In genomic region chr20:58839474-58839874, GRCh38 we compare ENCODE assay signal across 8 cellular contexts. TPM values are rescaled to one million over a fixed set of nuclear protein-coding genes. Genes with fewer than 3 reads are reported as not detected.
A peak's percentile ranks its signal among the peaks of the same experiment; 100 is the strongest.
DNase-seq lines count a peak whose midpoint lies in the region; ATAC-seq and TF ChIP-seq lines count a peak whose summit lies in the region.

No MANE protein-coding gene starts in this region.

- H3K36me3 ChIP-seq in body of pancreas (replicated peaks in 1 of 2; ENCODE audit: insufficient read depth in 1 of 2, low read depth in 2 of 2) = no peaks in the 10 kb centered on the region

- H3K9me3 ChIP-seq in body of pancreas = no peaks in the 10 kb centered on the region

- TF ChIP-seq CTCF in body of pancreas (IDR thresholded peaks at IDR 0.05) = peak; percentile 14 to 33 (median 29)

- no peak overlapping the region for H3K4me3 ChIP-seq in body of pancreas

- H3K4me1 Mint-ChIP-seq in stimulated activated naive CD8-positive, alpha-beta T cell treated with anti-CD3 and anti-CD28 coated beads, Interleukin-15, amount 100 ng/mL, for 72 hours = peaks cover 36% of the 10 kb centered on the region

- no peaks in the 10 kb centered on the region for H3K9me3 Mint-ChIP-seq in stimulated activated naive CD8-positive, alpha-beta T cell treated with anti-CD3 and anti-CD28 coated beads, Interleukin-15, amount 100 ng/mL, for 72 hours

- no peak for TF ChIP-seq POLR2A in body of pancreas (IDR thresholded peaks at IDR 0.05)

- H3K27ac ChIP-seq in body of pancreas = no peak overlapping the region

- WGBS in body of pancreas, 2 donors = 38 to 58% methylated on average over 24 to 27 of the region's 27 CpGs

- DNase-seq in Right ventricle myocardium inferior (ENCODE audit: missing footprints) (no peak), cardiac septum (ENCODE audit: low spot score) (no peak), SK-N-DZ (ENCODE audit: low spot score) (peak; percentile 65), body of pancreas (peak in 3 of 4 donors; percentile 33 to 46 (median 37)), left lobe of liver (ENCODE audit: low spot score) (no peak)
- DNase-seq in stimulated activated naive CD8-positive, alpha-beta T cell treated with anti-CD3 and anti-CD28 coated beads, Interleukin-15, amount 100 ng/mL, for 72 hours = peak; percentile 33 to 60

- ATAC-seq in Right ventricle myocardium inferior (peak; percentile 37), body of pancreas (peak; percentile 47), left lobe of liver (peak; percentile 62), HG02884 (IDR thresholded peaks at IDR 0.05; ENCODE audit: unreplicated experiment) (no peak), GM19324 (IDR thresholded peaks at IDR 0.05; ENCODE audit: low FRiP score, unreplicated experiment) (no peak)
- peak; percentile 77 for ATAC-seq in stimulated activated naive CD8-positive, alpha-beta T cell treated with anti-CD3 and anti-CD28 coated beads, Interleukin-15, amount 100 ng/mL, for 72 hours

- peak overlapping the region; percentile 60 to 74 for H3K4me3 Mint-ChIP-seq in stimulated activated naive CD8-positive, alpha-beta T cell treated with anti-CD3 and anti-CD28 coated beads, Interleukin-15, amount 100 ng/mL, for 72 hours

- no peak overlapping the region for H3K27ac Mint-ChIP-seq in stimulated activated naive CD8-positive, alpha-beta T cell treated with anti-CD3 and anti-CD28 coated beads, Interleukin-15, amount 100 ng/mL, for 72 hours

- intact Hi-C loops in Right ventricle myocardium inferior (cut with DNase I) (loop anchor here (5.0 kb wide), 1 partner anchor 602 kb away; no protein-coding TSS in a partner anchor), cardiac septum (cut with DNase I) (no loop called here), body of pancreas (cut with DNase I) (no loop called here)

- no peaks in the 10 kb centered on the region for H3K27me3 ChIP-seq in body of pancreas

- peaks cover 75% of the 10 kb centered on the region for H3K27me3 Mint-ChIP-seq in stimulated activated naive CD8-positive, alpha-beta T cell treated with anti-CD3 and anti-CD28 coated beads, Interleukin-15, amount 100 ng/mL, for 72 hours

- peaks cover 8% of the 10 kb centered on the region for H3K4me1 ChIP-seq in body of pancreas

RNA-seq across cellular contexts. Expression of gene GNAS-AS1, which starts 11.2 kb away (rescaled TPM):
- total RNA-seq in Right ventricle myocardium inferior = 0.38 TPM
- 0.75 TPM for total RNA-seq in cardiac septum
- polyA plus RNA-seq in SK-N-DZ (2014; cell fraction: cytosol; rRNA removed) = 1.9 and 3.7 TPM in 2 replicates
- polyA plus RNA-seq in SK-N-DZ (2014; cell fraction: nucleus; rRNA removed) = 5.2 and 5.4 TPM in 2 replicates
- 1 to 10 TPM; 1.0 to 3.0 TPM for total RNA-seq in body of pancreas
- 0.35 TPM for total RNA-seq in left lobe of liver

RNA-seq across cellular contexts. Expression of gene GNAS, which starts 13.0 kb away (rescaled TPM):
- total RNA-seq in Right ventricle myocardium inferior (1,475 TPM), cardiac septum (1,579 TPM), body of pancreas (100 to 1,000 TPM; 462 to 623 TPM), left lobe of liver (305 TPM)
- 1,569 and 1,648 TPM in 2 replicates for polyA plus RNA-seq in SK-N-DZ (2014; cell fraction: cytosol; rRNA removed)
- polyA plus RNA-seq in SK-N-DZ (2014; cell fraction: nucleus; rRNA removed) = 749 and 1,124 TPM in 2 replicates

Comparison
In these comparisons a context has a peak if more than half of its experiments do, and no peak if none do; other contexts are left out.
1. ATAC-seq: peak in Right ventricle myocardium inferior (single experiment), body of pancreas (single experiment), left lobe of liver (single experiment) and stimulated activated naive CD8-positive, alpha-beta T cell treated with anti-CD3 and anti-CD28 coated beads, Interleukin-15, amount 100 ng/mL, for 72 hours (single experiment); none in HG02884 (single experiment) and GM19324 (single experiment).
2. DNase-seq: peak in SK-N-DZ (single experiment), body of pancreas (3 of 4) and stimulated activated naive CD8-positive, alpha-beta T cell treated with anti-CD3 and anti-CD28 coated beads, Interleukin-15, amount 100 ng/mL, for 72 hours (2 of 2); none in Right ventricle myocardium inferior (single experiment), cardiac septum (single experiment) and left lobe of liver (single experiment).